2 cellular contexts compared by ENCODE assay signal in the genomic region with DNA sequence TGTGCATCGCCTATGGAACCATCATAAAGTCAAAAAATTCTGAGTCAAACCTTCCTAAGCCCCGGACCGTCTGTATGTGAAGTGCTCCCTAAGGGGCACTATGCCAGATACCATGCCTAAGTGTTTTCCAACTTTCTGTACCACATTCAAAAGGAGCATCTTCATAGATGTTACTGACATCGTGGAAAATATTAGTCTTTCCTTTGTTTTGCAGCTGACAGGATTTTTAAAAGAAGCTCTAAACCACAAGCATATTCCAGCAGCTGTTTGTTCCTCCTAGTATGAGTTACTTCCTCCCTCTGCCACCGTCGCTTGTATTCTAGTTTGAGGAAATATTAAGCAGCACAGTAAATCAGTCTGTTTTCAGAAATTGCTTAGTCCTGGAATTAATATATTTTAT. TPM values are rescaled to one million over a fixed set of nuclear protein-coding genes. Genes with fewer than 3 reads are reported as not detected.
"Had no signal": no experiment of that assay in that cellular context is flagged by ENCODE, and none has a peak within 500 bp of the region (broad histone marks: within the 10 kb centered on the region; RNA-seq: fewer than 3 reads in every experiment).

No MANE protein-coding gene starts in this region.

RNA-seq across cellular contexts. Expression of a gene that starts 45.1 kb away (rescaled TPM):
- total RNA-seq: activated B cell treated with CpG ODN at 0.5 μM for 24 hours, mesenteric fat pad had no signal
